Comparison of ENCODE assay signal across 8 cellular contexts in genomic region chr18:57802166-57802868, GRCh38. TPM values are rescaled to one million over a fixed set of nuclear protein-coding genes. Genes with fewer than 3 reads are reported as not detected.
DNase-seq lines count a peak whose midpoint lies in the region; ATAC-seq and TF ChIP-seq lines count a peak whose summit lies in the region.

No MANE protein-coding gene starts in this region.

- WGBS in hepatocyte (ENCODE audit: low lambda C conversion rate, missing lambda C conversion rate): under 1% methylated on average over 46 of the region's 48 CpGs

- H2AFZ ChIP-seq in ACC112 (ENCODE audit: low read length, unreplicated experiment) (peak overlapping the region; percentile 57), hepatocyte (peak overlapping the region; percentile 19)

- no peaks in the 10 kb centered on the region for H3K9me3 ChIP-seq in hepatocyte (ENCODE audit: low read depth)

- H3K4me3 ChIP-seq in ACC112 (ENCODE audit: low read depth, low read length) (peak overlapping the region; percentile 99), hepatocyte (peak overlapping the region; percentile 43)

- H3K27me3 Mint-ChIP-seq in activated B cell treated with CpG ODN at 0.5 μM for 24 hours: peaks cover 34% of the 10 kb centered on the region

- TF ChIP-seq CTCF in activated B cell treated with CpG ODN at 0.5 μM for 24 hours (IDR thresholded peaks at IDR 0.05): no peak
- no peak for TF ChIP-seq CTCF in hepatocyte (IDR thresholded peaks at IDR 0.05; ENCODE audit: poor library complexity)
- TF ChIP-seq CTCF in GM10266 (IDR thresholded peaks at IDR 0.05; ENCODE audit: control insufficient read depth, insufficient read depth, low read depth, missing control alignments): no peak

- POLR2A ChIA-PET in activated B cell treated with CpG ODN at 0.5 μM for 24 hours (lab: Charles Lee): interaction anchor here (1.4 kb wide), 2 partner anchors 36 to 153 kb away, joined by 4 to 5 read pairs; no protein-coding TSS in a partner anchor

- H3K27ac Mint-ChIP-seq in activated B cell treated with CpG ODN at 0.5 μM for 24 hours: no peak overlapping the region

- H3K27ac ChIP-seq in ACC112 (ENCODE audit: low read depth, low read length): no peak overlapping the region
- peak overlapping the region; percentile 92 for H3K27ac ChIP-seq in hepatocyte

- intact Hi-C loops in activated B cell treated with CpG ODN at 0.5 μM for 24 hours (cut with micrococcal nuclease): loop anchor here (2.0 kb wide), 3 partner anchors 30 to 172 kb away; no protein-coding TSS in a partner anchor

- no peaks in the 10 kb centered on the region for H4K20me1 ChIP-seq in hepatocyte (ENCODE audit: insufficient read depth, poor library complexity, severe bottlenecking)

- ATAC-seq in GM21381 (IDR thresholded peaks at IDR 0.05; ENCODE audit: unreplicated experiment) (peak; percentile 12), activated B cell treated with CpG ODN at 0.5 μM for 24 hours (ENCODE audit: low read depth) (peak; percentile 30), HG03571 (IDR thresholded peaks at IDR 0.05; ENCODE audit: unreplicated experiment) (no peak)

- peak overlapping the region; percentile 85 for H3K4me3 Mint-ChIP-seq in activated B cell treated with CpG ODN at 0.5 μM for 24 hours

- no peaks in the 10 kb centered on the region for H3K9me3 Mint-ChIP-seq in activated B cell treated with CpG ODN at 0.5 μM for 24 hours

- peak overlapping the region; percentile 84 for H3K4me2 ChIP-seq in hepatocyte

- no peaks in the 10 kb centered on the region for H3K36me3 Mint-ChIP-seq in activated B cell treated with CpG ODN at 0.5 μM for 24 hours (ENCODE audit: low read depth)

- H3K27me3 ChIP-seq in ACC112 (ENCODE audit: insufficient read depth, low read length) (no peaks in the 10 kb centered on the region), hepatocyte (peaks cover 6% of the 10 kb centered on the region)

- H3K79me2 ChIP-seq in ACC112 (ENCODE audit: control insufficient read depth, insufficient read depth, low read length, unreplicated experiment) (peaks cover 53% of the 10 kb centered on the region), hepatocyte (peaks cover 50% of the 10 kb centered on the region)

- H3K36me3 ChIP-seq in ACC112 (ENCODE audit: insufficient read depth, low read length): no peaks in the 10 kb centered on the region
- no peaks in the 10 kb centered on the region for H3K36me3 ChIP-seq in hepatocyte (replicated peaks; ENCODE audit: insufficient read depth, low read depth)

- no peaks in the 10 kb centered on the region for H3K9me2 ChIP-seq in hepatocyte (replicated peaks; ENCODE audit: insufficient read depth)

- CTCF ChIA-PET in activated B cell treated with CpG ODN at 0.5 μM for 24 hours (lab: Charles Lee): no interaction called here

- H3K4me1 ChIP-seq in ACC112 (ENCODE audit: control insufficient read depth, insufficient read depth, low read length, unreplicated experiment) (peaks cover 19% of the 10 kb centered on the region), hepatocyte (ENCODE audit: insufficient read depth) (peaks cover 20% of the 10 kb centered on the region)

- DNase-seq in activated B cell treated with CpG ODN at 0.5 μM for 24 hours (peak; percentile 29), hepatocyte (ENCODE audit: low spot score) (no peak), NCI-H1694 (lab: John Stamatoyannopoulos, UW) (no peak), GM10266 (ENCODE audit: extremely low spot score) (no peak)
- peak; percentile 32 for DNase-seq in stimulated activated CD8-positive, alpha-beta memory T cell treated with anti-CD3 and anti-CD28 coated beads, Interleukin-4, amount 100 ng/mL, for 48 hours

- H3K4me1 Mint-ChIP-seq in activated B cell treated with CpG ODN at 0.5 μM for 24 hours: peaks cover 24% of the 10 kb centered on the region

RNA-seq across cellular contexts. Expression of gene ATP8B1, which starts 0.8 kb away (rescaled TPM):
- total RNA-seq in activated B cell treated with CpG ODN at 0.5 μM for 24 hours (0.42 and 0.69 TPM in 2 replicates), hepatocyte (36.5 and 38.4 TPM in 2 replicates)
- 7.9 TPM in 2 replicates for polyA plus RNA-seq in hepatocyte

Comparison
In these comparisons a context has a peak if more than half of its experiments do, and no peak if none do; other contexts are left out.
1. DNase-seq: peak in activated B cell treated with CpG ODN at 0.5 μM for 24 hours (single experiment) and stimulated activated CD8-positive, alpha-beta memory T cell treated with anti-CD3 and anti-CD28 coated beads, Interleukin-4, amount 100 ng/mL, for 48 hours (single experiment); none in hepatocyte (single experiment), NCI-H1694 (single experiment) and GM10266 (single experiment).
2. RNA of gene ATP8B1, which starts 0.8 kb away (total RNA-seq): 36.5 to 38.4 TPM in hepatocyte; 0.42 to 0.69 TPM in activated B cell treated with CpG ODN at 0.5 μM for 24 hours; every median in the first group is over 10 times any median in the second.